10 cellular contexts compared by ENCODE assay signal in genomic region chrX:154542723-154543424, GRCh38. TPM values are rescaled to one million over a fixed set of nuclear protein-coding genes. Genes with fewer than 3 reads are reported as not detected.
A peak's percentile ranks its signal among the peaks of the same experiment; 100 is the strongest.
DNase-seq lines count a peak whose midpoint lies in the region; ATAC-seq and TF ChIP-seq lines count a peak whose summit lies in the region.
"Had no signal": no experiment of that assay in that cellular context is flagged by ENCODE, and none has a peak within 500 bp of the region (broad histone marks: within the 10 kb centered on the region; RNA-seq: fewer than 3 reads in every experiment).

No MANE protein-coding gene starts in this region.

- ATAC-seq in natural killer cell, result peak in 2 of 3 donors; percentile 6 to 8
- ATAC-seq in GM21786 (IDR thresholded peaks at IDR 0.05; ENCODE audit: unreplicated experiment), result no peak

- H3K4me3 Mint-ChIP-seq in CD14-positive monocyte, result peak overlapping the region; percentile 65 to 72
- H3K4me3 Mint-ChIP-seq in natural killer cell, result peak overlapping the region; percentile 81

- TF ChIP-seq CTCF in CD14-positive monocyte (IDR thresholded peaks at IDR 0.05), result no peak
- no peak for TF ChIP-seq CTCF in adrenal gland (IDR thresholded peaks at IDR 0.05)
- no peak for TF ChIP-seq CTCF in natural killer cell (IDR thresholded peaks at IDR 0.05)
- no peak for TF ChIP-seq CTCF in GM10248 (IDR thresholded peaks at IDR 0.05; ENCODE audit: control extremely low read depth, extremely low read depth, low read depth, missing control alignments)

- CTCF ChIA-PET in GM10248 (lab: Yijun Ruan, JAX), result interaction anchor here (0.9 to 2.9 kb wide), 5 partner anchors 9 to 406 kb away, joined by 3 to 10 read pairs (median 3); partner anchors contain the start of gene RPL10

- TF ChIP-seq POLR2A in adrenal gland (IDR thresholded peaks at IDR 0.05), result peak in 1 of 2 donors; percentile 17

- H3K27ac Mint-ChIP-seq in CD14-positive monocyte, result peak overlapping the region; percentile 97 to 99 (median 97)
- peak overlapping the region; percentile 93 to 94 for H3K27ac Mint-ChIP-seq in natural killer cell

- H3K4me3 ChIP-seq in adrenal gland, result peak overlapping the region in 1 of 4 donors; percentile 19

- no peaks in the 10 kb centered on the region for H3K36me3 ChIP-seq in adrenal gland (replicated peaks in 1 of 2)

- H3K4me1 ChIP-seq in adrenal gland (replicated peaks in 1 of 2), result peaks cover 24 to 26% of the 10 kb centered on the region in 2 donors

- peak; percentile 67 for DNase-seq in CD14-positive monocyte (ENCODE audit: low spot score)
- peak; percentile 82 for DNase-seq in MV-4-11 (lab: John Stamatoyannopoulos, UW)
- DNase-seq in adrenal gland, result peak in 3 of 7 donors; percentile 40 to 58 (median 52)
- DNase-seq in natural killer cell, result no peak
- DNase-seq in kidney glomerular epithelial cell (lab: John Stamatoyannopoulos, UW), result no peak
- no peak for DNase-seq in GM10248 (ENCODE audit: extremely low spot score)
- no peak for DNase-seq in iPS-NIHi11 (ENCODE audit: low spot score)

- H3K27ac ChIP-seq in adrenal gland, result peak overlapping the region; percentile 77 to 96 (median 88)

- intact Hi-C loops in CD14-positive monocyte (cut with micrococcal nuclease), result no loop called here
- intact Hi-C loops in adrenal gland (cut with DNase I), result no loop called here
- intact Hi-C loops in natural killer cell (cut with micrococcal nuclease), result no loop called here

- POLR2A ChIA-PET in GM10248 (lab: Yijun Ruan, JAX), result interaction anchor here (1.7 kb wide), 1 partner anchor 172 kb away, joined by 4 read pairs; no protein-coding TSS in a partner anchor

- H3K9me3 ChIP-seq in adrenal gland (replicated peaks in 1 of 3), result no peaks in the 10 kb centered on the region

- H3K27me3 Mint-ChIP-seq in CD14-positive monocyte (ENCODE audit: low read depth in 3 of 3) (peaks cover 0 to 13% (median 0%) of the 10 kb centered on the region in 3 donors), natural killer cell (ENCODE audit: low read depth in 2 of 2) (no peaks in the 10 kb centered on the region)

- H3K9me3 Mint-ChIP-seq in CD14-positive monocyte, result peaks cover 0 to 24% (median 13%) of the 10 kb centered on the region in 7 donors
- H3K9me3 Mint-ChIP-seq in natural killer cell, result no peaks in the 10 kb centered on the region

- H3K4me1 Mint-ChIP-seq in CD14-positive monocyte, result peaks cover 57% of the 10 kb centered on the region
- H3K4me1 Mint-ChIP-seq in natural killer cell, result peaks cover 31 to 44% of the 10 kb centered on the region in 2 donors

- H3K27me3 ChIP-seq in adrenal gland, result no peaks in the 10 kb centered on the region

- H3K36me3 Mint-ChIP-seq in CD14-positive monocyte (peaks cover 16 to 47% of the 10 kb centered on the region in 2 donors), natural killer cell (no peaks in the 10 kb centered on the region)

- WGBS in adrenal gland, 4 donors, result 46 to 72% (median 56%) methylated on average over 7 to 20 of the region's 20 CpGs

RNA-seq across cellular contexts. Expression of gene G6PD, which starts 3.8 kb away (rescaled TPM):
- polyA plus RNA-seq in CD14-positive monocyte, result 10 to 100 TPM; 10.7 to 14.7 TPM
- total RNA-seq in adrenal gland, result 100 to 1,000 TPM in 5 of 8 donors, 10 to 100 TPM in 3; 74.7 to 124 (median 103) TPM
- polyA plus RNA-seq in adrenal gland, result 10 to 100 TPM; 41.6 to 93.6 (median 78.0) TPM
- 100 to 1,000 TPM; 184 to 220 (median 197) TPM for total RNA-seq in natural killer cell

RNA-seq across cellular contexts. Expression of gene IKBKG, which starts 4.5 kb away (rescaled TPM):
- polyA plus RNA-seq in CD14-positive monocyte, result 10 to 100 TPM; 31.3 to 33.7 TPM
- total RNA-seq in adrenal gland, result 10 to 100 TPM; 15.3 to 47.5 (median 31.1) TPM
- 10 to 100 TPM in 2 of 3 donors, 1 to 10 TPM in 1; 9.6 to 39.1 (median 36.1) TPM for polyA plus RNA-seq in adrenal gland
- 10 to 100 TPM; 64.8 to 84.6 (median 84.1) TPM for total RNA-seq in natural killer cell

RNA-seq across cellular contexts. Expression of gene FAM3A, which starts 26.8 kb away (rescaled TPM):
- 10 to 100 TPM; 14.5 to 16.3 TPM for polyA plus RNA-seq in CD14-positive monocyte
- total RNA-seq in adrenal gland, result 10 to 100 TPM; 42.9 to 77.1 (median 50.6) TPM
- 100 to 1,000 TPM in 1 of 3 donors, 10 to 100 TPM in 2; 13.5 to 115 (median 92.8) TPM for polyA plus RNA-seq in adrenal gland
- total RNA-seq in natural killer cell, result 10 to 100 TPM; 31.1 to 38.0 (median 37.3) TPM

RNA-seq across cellular contexts. Expression of gene CTAG1A, which starts 42.1 kb away (rescaled TPM):
- polyA plus RNA-seq in CD14-positive monocyte (not detected), adrenal gland (under 1 TPM in 1 of 3 donors, not detected in 2; 0.34 TPM)
- total RNA-seq in adrenal gland (not detected), natural killer cell (not detected)
- total RNA-seq: M059J, pulmonary artery endothelial cell had no signal

RNA-seq across cellular contexts. Expression of gene SLC10A3, which starts 52.4 kb away (rescaled TPM):
- polyA plus RNA-seq in CD14-positive monocyte, result 10 to 100 TPM; 25.3 to 26.7 TPM
- 10 to 100 TPM; 25.7 to 33.4 (median 28.7) TPM for total RNA-seq in adrenal gland
- 10 to 100 TPM in 2 of 3 donors, 1 to 10 TPM in 1; 8.7 to 24.2 (median 23.2) TPM for polyA plus RNA-seq in adrenal gland
- 10 to 100 TPM; 26.5 to 42.1 (median 31.8) TPM for total RNA-seq in natural killer cell

Comparison
In these comparisons a context has a peak if more than half of its experiments do, and no peak if none do; other contexts are left out.
1. DNase-seq: peak in CD14-positive monocyte (single experiment) and MV-4-11 (single experiment); none in natural killer cell (single experiment), kidney glomerular epithelial cell (single experiment), GM10248 (single experiment) and iPS-NIHi11 (single experiment).